9 cellular contexts compared by ENCODE assay signal in genomic region chr20:47358672-47359532, GRCh38. TPM values are rescaled to one million over a fixed set of nuclear protein-coding genes. Genes with fewer than 3 reads are reported as not detected.
A peak's percentile ranks its signal among the peaks of the same experiment; 100 is the strongest.
DNase-seq lines count a peak whose midpoint lies in the region; ATAC-seq and TF ChIP-seq lines count a peak whose summit lies in the region.
"Had no signal": no experiment of that assay in that cellular context is flagged by ENCODE, and none has a peak within 500 bp of the region (broad histone marks: within the 10 kb centered on the region; RNA-seq: fewer than 3 reads in every experiment).

No MANE protein-coding gene starts in this region.

- no peaks in the 10 kb centered on the region for H4K20me1 ChIP-seq in hepatocyte (ENCODE audit: insufficient read depth, poor library complexity, severe bottlenecking)

- H3K27ac ChIP-seq in ascending aorta (peak overlapping the region; percentile 95 to 99), hepatocyte (peak overlapping the region; percentile 100)
- H3K27ac ChIP-seq: KMS-11 had no signal

- no peaks in the 10 kb centered on the region for H3K36me3 ChIP-seq in ascending aorta
- no peaks in the 10 kb centered on the region for H3K36me3 ChIP-seq in hepatocyte (replicated peaks; ENCODE audit: insufficient read depth, low read depth)

- DNase-seq in ACHN (peak; percentile 90), GF-D8 (lab: John Stamatoyannopoulos, UW) (peak; percentile 59), NCI-H524 treated with DMSO at 0.1 percent for 48 hours (lab: John Stamatoyannopoulos, UW) (peak; percentile 55), ascending aorta (ENCODE audit: low spot score in 2 of 2) (peak; percentile 60 to 94), hepatocyte (ENCODE audit: low spot score) (peak; percentile 92), putamen (ENCODE audit: low spot score) (peak; percentile 93), RPMI8226 (no peak)

- H2AFZ ChIP-seq in hepatocyte = peak overlapping the region; percentile 1

- H3K4me1 ChIP-seq in ascending aorta (peaks cover 46 to 78% of the 10 kb centered on the region in 2 donors), hepatocyte (ENCODE audit: insufficient read depth) (peaks cover 71% of the 10 kb centered on the region)

- no peaks in the 10 kb centered on the region for H3K9me2 ChIP-seq in hepatocyte (replicated peaks; ENCODE audit: insufficient read depth)

- H3K27me3 ChIP-seq in ascending aorta (no peaks in the 10 kb centered on the region), hepatocyte (no peaks in the 10 kb centered on the region)

- ATAC-seq in GM21360 (IDR thresholded peaks at IDR 0.05; ENCODE audit: unreplicated experiment) = no peak

- H3K4me3 ChIP-seq in ascending aorta = peak overlapping the region; percentile 40 to 41
- no peak overlapping the region for H3K4me3 ChIP-seq in hepatocyte

- peaks cover 25% of the 10 kb centered on the region for H3K79me2 ChIP-seq in hepatocyte

- in situ Hi-C loops in ACHN (cut with HindIII; ENCODE audit: low pct_ligation_motif_present, low pct_unique_long_range_greater_than_20kb, low sequenced_read_pairs) = no loop called here

- no peak for TF ChIP-seq CTCF in ascending aorta (IDR thresholded peaks at IDR 0.05)
- no peak for TF ChIP-seq CTCF in hepatocyte (IDR thresholded peaks at IDR 0.05; ENCODE audit: poor library complexity)

- H3K9me3 ChIP-seq in ascending aorta (no peaks in the 10 kb centered on the region), hepatocyte (ENCODE audit: low read depth) (no peaks in the 10 kb centered on the region)

- 12% methylated on average over 17 of the region's 17 CpGs for WGBS in hepatocyte (ENCODE audit: low lambda C conversion rate, missing lambda C conversion rate)

- intact Hi-C loops in ascending aorta (cut with DNase I) = loop anchor here (1.0 kb wide), 1 partner anchor 25 kb away; no protein-coding TSS in a partner anchor

- peak overlapping the region; percentile 64 for H3K4me2 ChIP-seq in hepatocyte
- H3K4me2 ChIP-seq: KMS-11 had no signal

RNA-seq across cellular contexts. Expression of gene ZMYND8, which starts 2.4 kb away (rescaled TPM):
- total RNA-seq in ascending aorta (23.2 TPM), hepatocyte (28.9 and 30.3 TPM in 2 replicates)
- 34.3 and 43.1 TPM in 2 replicates for polyA plus RNA-seq in hepatocyte
